In genomic region chr12:105721051-105721825, GRCh38 we compare ENCODE assay signal across 8 cellular contexts.
A peak's percentile ranks its signal among the peaks of the same experiment; 100 is the strongest.
DNase-seq lines count a peak whose midpoint lies in the region; ATAC-seq and TF ChIP-seq lines count a peak whose summit lies in the region.

No MANE protein-coding gene starts in this region.

- no peak overlapping the region for H3K4me3 Mint-ChIP-seq in stimulated activated naive CD8-positive, alpha-beta T cell treated with anti-CD3 and anti-CD28 coated beads, Interleukin-15, amount 100 ng/mL, for 72 hours

- no peak for DNase-seq in stimulated activated naive CD8-positive, alpha-beta T cell treated with anti-CD3 and anti-CD28 coated beads, Interleukin-15, amount 100 ng/mL, for 72 hours
- no peak for DNase-seq in stimulated activated naive CD8-positive, alpha-beta T cell treated with anti-CD3 and anti-CD28 coated beads, Interleukin-15, Interleukin-2, amounts not matched to agents 100 U/mL and 50 U/mL, for 24 hours
- DNase-seq in NCI-H2196 (lab: John Stamatoyannopoulos, UW; ENCODE audit: unreplicated experiment) (peak; percentile 43), activated gamma-delta T cell treated with Interleukin-2 at 50 U/mL for 16 hours (no peak), T1000 (lab: John Stamatoyannopoulos, UW) (no peak), erythroblast (lab: John Stamatoyannopoulos, UW) (no peak)

- H3K9me3 Mint-ChIP-seq in stimulated activated naive CD8-positive, alpha-beta T cell treated with anti-CD3 and anti-CD28 coated beads, Interleukin-15, amount 100 ng/mL, for 72 hours, result peaks cover 0 to 5% of the 10 kb centered on the region in 2 donors

- no peak overlapping the region for H3K27ac Mint-ChIP-seq in stimulated activated naive CD8-positive, alpha-beta T cell treated with anti-CD3 and anti-CD28 coated beads, Interleukin-15, amount 100 ng/mL, for 72 hours

- ATAC-seq in stimulated activated naive CD8-positive, alpha-beta T cell treated with anti-CD3 and anti-CD28 coated beads, Interleukin-15, amount 100 ng/mL, for 72 hours, result peak; percentile 20
- no peak for ATAC-seq in stimulated activated naive CD8-positive, alpha-beta T cell treated with anti-CD3 and anti-CD28 coated beads, Interleukin-15, Interleukin-2, amounts not matched to agents 100 U/mL and 50 U/mL, for 24 hours
- ATAC-seq in HG02970 (IDR thresholded peaks at IDR 0.05; ENCODE audit: low FRiP score, unreplicated experiment), result peak; percentile 53
- no peak for ATAC-seq in GM19397 (IDR thresholded peaks at IDR 0.05; ENCODE audit: unreplicated experiment)

- H3K4me1 Mint-ChIP-seq in stimulated activated naive CD8-positive, alpha-beta T cell treated with anti-CD3 and anti-CD28 coated beads, Interleukin-15, amount 100 ng/mL, for 72 hours, result peaks cover 5% of the 10 kb centered on the region

- TF ChIP-seq POLR2A in erythroblast (IDR thresholded peaks at IDR 0.05; ENCODE audit: low read length), result no peak

- H3K27me3 Mint-ChIP-seq in stimulated activated naive CD8-positive, alpha-beta T cell treated with anti-CD3 and anti-CD28 coated beads, Interleukin-15, amount 100 ng/mL, for 72 hours, result peaks cover 11% of the 10 kb centered on the region

Comparison
In these comparisons a context has a peak if more than half of its experiments do, and no peak if none do; other contexts are left out.
1. ATAC-seq: peak in stimulated activated naive CD8-positive, alpha-beta T cell treated with anti-CD3 and anti-CD28 coated beads, Interleukin-15, amount 100 ng/mL, for 72 hours (single experiment) and HG02970 (single experiment); none in stimulated activated naive CD8-positive, alpha-beta T cell treated with anti-CD3 and anti-CD28 coated beads, Interleukin-15, Interleukin-2, amounts not matched to agents 100 U/mL and 50 U/mL, for 24 hours (single experiment) and GM19397 (single experiment).